In genomic region chr21:46325073-46325912, GRCh38 we compare ENCODE assay signal across 8 cellular contexts. TPM values are rescaled to one million over a fixed set of nuclear protein-coding genes. Genes with fewer than 3 reads are reported as not detected.
A peak's percentile ranks its signal among the peaks of the same experiment; 100 is the strongest.
DNase-seq lines count a peak whose midpoint lies in the region; ATAC-seq lines count a peak whose summit lies in the region.

No MANE protein-coding gene starts in this region.

- ATAC-seq in right cardiac atrium (peak; percentile 22 to 43), HG02840 (IDR thresholded peaks at IDR 0.05; ENCODE audit: low FRiP score, unreplicated experiment) (no peak)

- 9% methylated on average over 43 of the region's 43 CpGs for WGBS in right cardiac atrium

- H3K9ac ChIP-seq in ES-I3 (ENCODE audit: low read depth, low read length) (peak overlapping the region; percentile 86), HUES6 (ENCODE audit: low read length) (peak overlapping the region; percentile 80)

- H3K4me3 ChIP-seq in HUES6 (ENCODE audit: low read depth, low read length) (peak overlapping the region; percentile 92), SJCRH30 (peak overlapping the region; percentile 99), right cardiac atrium (ENCODE audit: low read length) (peak overlapping the region; percentile 93)

- H3K36me3 ChIP-seq in ES-I3 (ENCODE audit: insufficient read depth, low read length) (peaks cover 12% of the 10 kb centered on the region), HUES6 (ENCODE audit: control insufficient read depth, insufficient read depth, low read length) (peaks cover 33% of the 10 kb centered on the region), SJCRH30 (peaks cover 15% of the 10 kb centered on the region)

- no peaks in the 10 kb centered on the region for H3K9me3 ChIP-seq in ES-I3 (ENCODE audit: control insufficient read depth, insufficient read depth, low read length)
- no peaks in the 10 kb centered on the region for H3K9me3 ChIP-seq in HUES6 (ENCODE audit: control insufficient read depth, insufficient read depth, low read depth, low read length)
- no peaks in the 10 kb centered on the region for H3K9me3 ChIP-seq in SJCRH30 (replicated peaks)
- no peaks in the 10 kb centered on the region for H3K9me3 ChIP-seq in right cardiac atrium (ENCODE audit: control insufficient read depth, low read length)

- peak; percentile 66 to 69 for DNase-seq in SJCRH30
- peak; percentile 31 for DNase-seq in amniotic stem cell (lab: John Stamatoyannopoulos, UW)
- peak; percentile 63 to 76 (median 72) for DNase-seq in right cardiac atrium
- DNase-seq in putamen (ENCODE audit: low spot score), result peak; percentile 45
- no peak for DNase-seq in GOT3 (lab: John Stamatoyannopoulos, UW)

- H3K27me3 ChIP-seq in HUES6 (ENCODE audit: control insufficient read depth, insufficient read depth, low read length) (no peaks in the 10 kb centered on the region), SJCRH30 (no peaks in the 10 kb centered on the region), right cardiac atrium (ENCODE audit: control insufficient read depth, insufficient read depth) (no peaks in the 10 kb centered on the region)

- H3K4me1 ChIP-seq in ES-I3 (ENCODE audit: insufficient read depth, low read length) (peaks cover 5% of the 10 kb centered on the region), HUES6 (ENCODE audit: control insufficient read depth, insufficient read depth, low read length) (peaks cover 29% of the 10 kb centered on the region), SJCRH30 (peaks cover 5% of the 10 kb centered on the region), right cardiac atrium (ENCODE audit: control insufficient read depth, insufficient read depth, low read length) (peaks cover 8% of the 10 kb centered on the region)

- H3K27ac ChIP-seq in HUES6 (ENCODE audit: low read depth, low read length) (peak overlapping the region; percentile 82), SJCRH30 (peak overlapping the region; percentile 98), right cardiac atrium (ENCODE audit: low read length) (peak overlapping the region; percentile 73)

- intact Hi-C loops in right cardiac atrium (cut with DNase I), result loop anchor here in 1 of 4 donors (2.0 kb wide), 1 partner anchor 38 kb away; the partner anchor contains the start of gene YBEY

RNA-seq across cellular contexts. Expression of gene PCNT, which starts 1.3 kb away (rescaled TPM):
- total RNA-seq in SJCRH30 (2014; rRNA removed; shearing (Covaris generic)), result 21.7 and 35.7 TPM in 2 replicates
- total RNA-seq in right cardiac atrium, result 10 to 100 TPM; 25.3 to 29.6 (median 27.9) TPM
- polyA plus RNA-seq in right cardiac atrium, result 20.8 TPM

RNA-seq across cellular contexts. Expression of gene C21orf58, which starts 1.6 kb away (rescaled TPM):
- total RNA-seq in SJCRH30 (2014; rRNA removed; shearing (Covaris generic)), result 33.0 and 40.7 TPM in 2 replicates
- total RNA-seq in right cardiac atrium, result 1 to 10 TPM in 3 of 4 donors, under 1 TPM in 1; 0.84 to 2.1 (median 1.7) TPM
- 1.4 TPM for polyA plus RNA-seq in right cardiac atrium

RNA-seq across cellular contexts. Expression of gene YBEY, which starts 39.2 kb away (rescaled TPM):
- 16.1 and 16.4 TPM in 2 replicates for total RNA-seq in SJCRH30 (2014; rRNA removed; shearing (Covaris generic))
- total RNA-seq in right cardiac atrium, result 10 to 100 TPM; 13.9 to 18.5 (median 16.4) TPM
- polyA plus RNA-seq in right cardiac atrium, result 10.2 TPM

RNA-seq across cellular contexts. Expression of gene MCM3AP, which starts 39.9 kb away (rescaled TPM):
- total RNA-seq in SJCRH30 (2014; rRNA removed; shearing (Covaris generic)), result 39.8 and 49.2 TPM in 2 replicates
- 10 to 100 TPM; 59.4 to 62.1 (median 60.6) TPM for total RNA-seq in right cardiac atrium
- polyA plus RNA-seq in right cardiac atrium, result 26.0 TPM

Comparison
In these comparisons a context has a peak if more than half of its experiments do, and no peak if none do; other contexts are left out.
1. RNA of gene C21orf58, which starts 1.6 kb away (total RNA-seq): 33.0 to 40.7 TPM in SJCRH30; 0.84 to 2.1 TPM in right cardiac atrium; every median in the first group is over 10 times any median in the second.
2. Peak in every context shown above with its lines, with median percentiles within 50 percentile points of each other: H3K27ac ChIP-seq and H3K4me3 ChIP-seq.